Comparison of ENCODE assay signal across 22 cellular contexts in genomic region chr4:26384380-26385057, GRCh38.
"Had no signal": no experiment of that assay in that cellular context is flagged by ENCODE, and none has a peak within 500 bp of the region (broad histone marks: within the 10 kb centered on the region; RNA-seq: fewer than 3 reads in every experiment).

No MANE protein-coding gene starts in this region.

- H3K9ac ChIP-seq: neural progenitor cell had no signal

- H3K4me1 ChIP-seq: neural progenitor cell, prostate gland, right atrium auricular region had no signal

- H3K4me2 ChIP-seq: neural progenitor cell had no signal

- H3K27ac ChIP-seq: cardiac muscle cell, foreskin keratinocyte, neural progenitor cell, prostate gland, right atrium auricular region, suprapubic skin, transverse colon, uterus, VCaP had no signal

- H2AFZ ChIP-seq: neural progenitor cell had no signal

- ATAC-seq: foreskin keratinocyte; left lobe of liver; stimulated activated naive CD8-positive, alpha-beta T cell treated with anti-CD3 and anti-CD28 coated beads, Interleukin-15, amount 100 ng/mL, for 72 hours had no signal

- H3K9me3 ChIP-seq: prostate gland, right atrium auricular region, suprapubic skin, transverse colon, uterus had no signal

- DNase-seq: activated CD4-positive, alpha-beta T cell treated with anti-CD3 and anti-CD28 coated beads, Interleukin-2, amount 50 U/mL, for 48 hours; activated CD4-positive, CD25-positive, alpha-beta regulatory T cell treated with anti-CD3 and anti-CD28 coated beads, Interleukin-2, amount 50 U/mL, for 72 hours; amniotic stem cell; dorsolateral prefrontal cortex; foreskin keratinocyte; glutamatergic neuron; hippocampal formation; kidney; midbrain; stimulated activated naive CD8-positive, alpha-beta T cell treated with anti-CD3 and anti-CD28 coated beads, Interleukin-15, amount 100 ng/mL, for 72 hours; T-helper 1 cell; T1000; transverse colon; uterus had no signal

- H3K27me3 ChIP-seq: cardiac muscle cell, dorsolateral prefrontal cortex, foreskin keratinocyte, neural progenitor cell, right atrium auricular region, suprapubic skin, transverse colon, uterus had no signal

- H3K36me3 ChIP-seq: cardiac muscle cell, prostate gland, uterus had no signal

- H3K4me3 ChIP-seq: cardiac muscle cell, dorsolateral prefrontal cortex, lung, neural progenitor cell, prostate gland, right atrium auricular region, suprapubic skin, transverse colon, uterus had no signal
